Comparison of ENCODE assay signal across 1 cellular context in genomic region chr2:196459539-196459938, GRCh38.
TF ChIP-seq lines count a peak whose summit lies in the region.

No MANE protein-coding gene starts in this region.

TF ChIP-seq in K562, 482 proteins besides CTCF, POLR2A, EP300 and RAD21 (continued from another document):
- TF ChIP-seq NCOR1 (IDR thresholded peaks at IDR 0.05) = 0 out of 2 replicates have a peak, but pooled peaks have one; percentile 6
- TF ChIP-seq, protein P1, sequence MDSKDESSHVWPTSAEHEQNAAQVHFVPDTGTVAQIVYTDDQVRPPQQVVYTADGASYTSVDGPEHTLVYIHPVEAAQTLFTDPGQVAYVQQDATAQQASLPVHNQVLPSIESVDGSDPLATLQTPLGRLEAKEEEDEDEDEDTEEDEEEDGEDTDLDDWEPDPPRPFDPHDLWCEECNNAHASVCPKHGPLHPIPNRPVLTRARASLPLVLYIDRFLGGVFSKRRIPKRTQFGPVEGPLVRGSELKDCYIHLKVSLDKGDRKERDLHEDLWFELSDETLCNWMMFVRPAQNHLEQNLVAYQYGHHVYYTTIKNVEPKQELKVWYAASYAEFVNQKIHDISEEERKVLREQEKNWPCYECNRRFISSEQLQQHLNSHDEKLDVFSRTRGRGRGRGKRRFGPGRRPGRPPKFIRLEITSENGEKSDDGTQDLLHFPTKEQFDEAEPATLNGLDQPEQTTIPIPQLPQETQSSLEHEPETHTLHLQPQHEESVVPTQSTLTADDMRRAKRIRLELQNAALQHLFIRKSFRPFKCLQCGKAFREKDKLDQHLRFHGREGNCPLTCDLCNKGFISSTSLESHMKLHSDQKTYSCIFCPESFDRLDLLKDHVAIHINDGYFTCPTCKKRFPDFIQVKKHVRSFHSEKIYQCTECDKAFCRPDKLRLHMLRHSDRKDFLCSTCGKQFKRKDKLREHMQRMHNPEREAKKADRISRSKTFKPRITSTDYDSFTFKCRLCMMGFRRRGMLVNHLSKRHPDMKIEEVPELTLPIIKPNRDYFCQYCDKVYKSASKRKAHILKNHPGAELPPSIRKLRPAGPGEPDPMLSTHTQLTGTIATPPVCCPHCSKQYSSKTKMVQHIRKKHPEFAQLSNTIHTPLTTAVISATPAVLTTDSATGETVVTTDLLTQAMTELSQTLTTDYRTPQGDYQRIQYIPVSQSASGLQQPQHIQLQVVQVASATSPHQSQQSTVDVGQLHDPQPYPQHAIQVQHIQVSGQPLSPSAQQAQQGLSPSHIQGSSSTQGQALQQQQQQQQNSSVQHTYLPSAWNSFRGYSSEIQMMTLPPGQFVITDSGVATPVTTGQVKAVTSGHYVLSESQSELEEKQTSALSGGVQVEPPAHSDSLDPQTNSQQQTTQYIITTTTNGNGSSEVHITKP (IDR thresholded peaks at IDR 0.05; ENCODE audit: partially characterized antibody) = peak; percentile 57
- TF ChIP-seq ZNF3 (CRISPR knock-in tag; IDR thresholded peaks at IDR 0.05) = no peak
- no peak for TF ChIP-seq ZNF318 (IDR thresholded peaks at IDR 0.05; ENCODE audit: borderline replicate concordance in 1 of 2, low read depth in 1 of 2)
- no peak for TF ChIP-seq ZBTB33 (CRISPR knock-in tag; IDR thresholded peaks at IDR 0.05)
- peak; percentile 76; the same call in 1 of the 2 replicates for TF ChIP-seq SOX6 (IDR thresholded peaks at IDR 0.05)
- TF ChIP-seq SMARCA4 (IDR thresholded peaks at IDR 0.05) = peak; percentile 32; the same call in 1 of the 2 replicates
- TF ChIP-seq CBFB (CRISPR knock-in tag; IDR thresholded peaks at IDR 0.05) = peak; percentile 97
- TF ChIP-seq PKNOX1 (IDR thresholded peaks at IDR 0.05) = peak; percentile 96
- no peak for TF ChIP-seq MCM3 (IDR thresholded peaks at IDR 0.05)
- TF ChIP-seq HDAC2 (IDR thresholded peaks at IDR 0.05) = peak; percentile 61; the same call in 1 of the 2 replicates
- 0 out of 2 replicates have a peak, but pooled peaks have one; percentile 19 for TF ChIP-seq ZEB2 (IDR thresholded peaks at IDR 0.05)
- TF ChIP-seq ARID1B (IDR thresholded peaks at IDR 0.05) = peak; percentile 55
- no peak for TF ChIP-seq PTBP1 (IDR thresholded peaks at IDR 0.05; ENCODE audit: low read depth, low read length)
- TF ChIP-seq, protein P2, sequence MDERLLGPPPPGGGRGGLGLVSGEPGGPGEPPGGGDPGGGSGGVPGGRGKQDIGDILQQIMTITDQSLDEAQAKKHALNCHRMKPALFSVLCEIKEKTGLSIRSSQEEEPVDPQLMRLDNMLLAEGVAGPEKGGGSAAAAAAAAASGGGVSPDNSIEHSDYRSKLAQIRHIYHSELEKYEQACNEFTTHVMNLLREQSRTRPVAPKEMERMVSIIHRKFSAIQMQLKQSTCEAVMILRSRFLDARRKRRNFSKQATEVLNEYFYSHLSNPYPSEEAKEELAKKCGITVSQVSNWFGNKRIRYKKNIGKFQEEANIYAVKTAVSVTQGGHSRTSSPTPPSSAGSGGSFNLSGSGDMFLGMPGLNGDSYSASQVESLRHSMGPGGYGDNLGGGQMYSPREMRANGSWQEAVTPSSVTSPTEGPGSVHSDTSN (CRISPR knock-in tag; IDR thresholded peaks at IDR 0.05; ENCODE audit: low read depth) = 0 out of 2 replicates have a peak, but pooled peaks have one; percentile 36
- TF ChIP-seq, protein P2 (tag; conservative IDR thresholded peaks at IDR 0.05; ENCODE audit: low read depth) = peak; percentile 62
